Comparison of ENCODE assay signal across 11 cellular contexts in the genomic region with DNA sequence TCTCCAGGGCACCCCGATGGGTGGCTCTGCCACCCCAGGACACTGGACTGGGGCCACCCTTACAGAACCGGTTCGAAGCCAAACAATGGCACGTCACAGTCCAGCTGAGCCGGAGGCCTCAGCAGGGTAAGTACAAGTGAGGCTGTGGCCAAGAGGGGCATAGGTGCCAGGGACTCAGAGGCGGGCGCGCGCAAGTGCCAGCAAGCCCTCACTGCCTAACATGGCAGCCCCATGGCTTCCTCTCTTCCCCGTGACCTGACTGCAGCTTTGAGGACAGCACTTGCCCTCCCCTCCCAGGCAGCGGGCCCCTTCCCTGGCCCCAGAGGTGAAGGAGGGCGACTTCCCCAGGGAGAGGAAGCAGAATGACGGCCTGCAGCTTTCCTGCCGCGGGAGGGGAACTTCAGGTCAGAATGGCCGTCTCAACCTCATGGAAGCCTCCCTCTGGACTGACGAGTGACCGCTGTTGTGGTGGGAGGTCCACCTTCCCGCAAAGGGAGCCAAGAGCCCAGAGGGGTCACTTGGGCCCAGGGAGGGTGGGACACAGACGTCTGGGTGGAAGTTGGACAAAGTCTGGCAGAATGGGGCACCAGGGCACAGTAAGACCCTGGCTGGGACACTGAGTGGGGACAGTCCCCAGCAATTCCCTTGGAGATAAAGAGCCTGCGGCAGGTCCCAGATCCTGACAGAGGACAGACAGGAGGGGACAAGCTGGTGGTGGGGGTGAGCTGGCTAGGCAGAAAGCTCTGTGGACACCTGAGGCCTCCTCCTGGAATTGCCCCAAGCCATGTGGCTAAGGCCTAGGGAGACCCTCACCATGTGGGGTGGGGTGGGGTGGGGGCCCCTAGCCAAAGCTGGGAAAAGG. TPM values are rescaled to one million over a fixed set of nuclear protein-coding genes. Genes with fewer than 3 reads are reported as not detected.
DNase-seq lines count a peak whose midpoint lies in the region; ATAC-seq and TF ChIP-seq lines count a peak whose summit lies in the region.
"Had no signal": no experiment of that assay in that cellular context is flagged by ENCODE, and none has a peak within 500 bp of the region (broad histone marks: within the 10 kb centered on the region; RNA-seq: fewer than 3 reads in every experiment).

No MANE protein-coding gene starts in this region.

- H3K4me3 ChIP-seq in Peyer's patch (no peak overlapping the region), esophagus (ENCODE audit: low read depth in 1 of 2, low read length in 2 of 2) (peak overlapping the region in 1 of 2 donors; percentile 26)
- H3K4me3 ChIP-seq: PC-9 had no signal

- 60 to 65% methylated on average over 21 of the region's 21 CpGs for WGBS in esophagus, 2 donors

- no peaks in the 10 kb centered on the region for H3K36me3 Mint-ChIP-seq in CD4-positive, alpha-beta T cell (ENCODE audit: low read depth)
- no peaks in the 10 kb centered on the region for H3K36me3 Mint-ChIP-seq in osteocyte (ENCODE audit: unreplicated experiment)

- no peak for DNase-seq in CD4-positive, alpha-beta T cell
- DNase-seq in Peyer's patch (no peak), osteocyte (ENCODE audit: extremely low spot score, unreplicated experiment) (no peak), omental fat pad (ENCODE audit: low spot score) (no peak), SIG-M5 treated with dmso at 0.1 percent for 504 hours (lab: John Stamatoyannopoulos, UW; ENCODE audit: unreplicated experiment) (no peak), SHP77 (lab: John Stamatoyannopoulos, UW) (no peak)
- no peak for DNase-seq in stimulated activated naive CD4-positive, alpha-beta T cell (lab: John Stamatoyannopoulos, UW)
- DNase-seq: DMS153, MM.1S, PC-9 had no signal

- CTCF ChIA-PET in CD4-positive, alpha-beta T cell (lab: Charles Lee) = interaction anchor here (0.6 to 1.2 kb wide), 2 partner anchors 9 to 51 kb away, joined by 3 read pairs; no protein-coding TSS in a partner anchor

- intact Hi-C loops in CD4-positive, alpha-beta T cell (cut with DNase I, micrococcal nuclease) = no loop called here

- H3K27me3 ChIP-seq in CD4-positive, alpha-beta T cell (ENCODE audit: control insufficient read depth, insufficient read depth, low read length) = no peaks in the 10 kb centered on the region
- H3K27me3 ChIP-seq in Peyer's patch (no peaks in the 10 kb centered on the region), esophagus (ENCODE audit: control insufficient read depth in 1 of 2, insufficient read depth in 2 of 2, low read length in 2 of 2) (no peaks in the 10 kb centered on the region)

- POLR2A ChIA-PET in CD4-positive, alpha-beta T cell (lab: Charles Lee) = interaction anchor here (0.9 to 3.8 kb wide), 7 partner anchors 9 to 62 kb away, joined by 3 to 74 read pairs (median 5); a partner anchor contains a TSS

- no peak overlapping the region for H3K4me3 Mint-ChIP-seq in CD4-positive, alpha-beta T cell
- no peak overlapping the region for H3K4me3 Mint-ChIP-seq in osteocyte (ENCODE audit: unreplicated experiment)

- TF ChIP-seq POLR2A in Peyer's patch (IDR thresholded peaks at IDR 0.05) = no peak

- no peaks in the 10 kb centered on the region for H3K9me3 Mint-ChIP-seq in CD4-positive, alpha-beta T cell
- H3K9me3 Mint-ChIP-seq in osteocyte (ENCODE audit: unreplicated experiment) = no peaks in the 10 kb centered on the region

- ATAC-seq in CD4-positive, alpha-beta T cell (ENCODE audit: poor library complexity) = no peak
- ATAC-seq in omental fat pad (ENCODE audit: low FRiP score) = no peak

- H3K4me1 ChIP-seq in Peyer's patch (peaks cover 0 to 62% (median 4%) of the 10 kb centered on the region in 4 donors), esophagus (ENCODE audit: control insufficient read depth in 2 of 2, insufficient read depth in 2 of 2, low read length in 1 of 2) (peaks cover 20 to 37% of the 10 kb centered on the region in 2 donors)

- H3K36me3 ChIP-seq in Peyer's patch (no peaks in the 10 kb centered on the region), esophagus (ENCODE audit: control insufficient read depth in 2 of 2, insufficient read depth in 2 of 2, low read length in 1 of 2) (no peaks in the 10 kb centered on the region)

- no peak for TF ChIP-seq CTCF in CD4-positive, alpha-beta T cell (IDR thresholded peaks at IDR 0.05)
- no peak for TF ChIP-seq CTCF in Peyer's patch (IDR thresholded peaks at IDR 0.05)
- TF ChIP-seq CTCF in osteocyte (IDR thresholded peaks at IDR 0.05) = no peak
- no peak for TF ChIP-seq CTCF in omental fat pad (IDR thresholded peaks at IDR 0.05)

- peaks cover 48% of the 10 kb centered on the region for H3K4me1 Mint-ChIP-seq in CD4-positive, alpha-beta T cell (ENCODE audit: low read depth)
- H3K4me1 Mint-ChIP-seq in osteocyte (ENCODE audit: unreplicated experiment) = peaks cover 19% of the 10 kb centered on the region

- peak overlapping the region; percentile 52 for H3K27ac ChIP-seq in CD4-positive, alpha-beta T cell (ENCODE audit: low read depth, low read length)
- peak overlapping the region in 3 of 4 donors; percentile 77 to 95 (median 92) for H3K27ac ChIP-seq in Peyer's patch
- H3K27ac ChIP-seq in esophagus (ENCODE audit: low read depth in 2 of 2, low read length in 1 of 2) = peak overlapping the region; percentile 92 to 97
- H3K27ac ChIP-seq: PC-9 had no signal

- H3K9me3 ChIP-seq in CD4-positive, alpha-beta T cell (ENCODE audit: control insufficient read depth, low read length) = no peaks in the 10 kb centered on the region
- H3K9me3 ChIP-seq in Peyer's patch (no peaks in the 10 kb centered on the region), esophagus (ENCODE audit: control insufficient read depth in 2 of 2, insufficient read depth in 1 of 2, low read depth in 1 of 2, low read length in 1 of 2) (no peaks in the 10 kb centered on the region)

- peak overlapping the region; percentile 93 for H3K27ac Mint-ChIP-seq in CD4-positive, alpha-beta T cell
- H3K27ac Mint-ChIP-seq in osteocyte (ENCODE audit: unreplicated experiment) = peak overlapping the region; percentile 62

- no peaks in the 10 kb centered on the region for H3K27me3 Mint-ChIP-seq in CD4-positive, alpha-beta T cell
- H3K27me3 Mint-ChIP-seq in osteocyte (ENCODE audit: unreplicated experiment) = no peaks in the 10 kb centered on the region

RNA-seq across cellular contexts. Expression of a gene that starts 52.1 kb away (rescaled TPM):
- total RNA-seq in CD4-positive, alpha-beta T cell = 100 to 1,000 TPM; 419 to 449 TPM
- 100 to 1,000 TPM in 1 of 4 donors, 10 to 100 TPM in 3; 38.0 to 101 (median 60.6) TPM for total RNA-seq in Peyer's patch
- 10 to 100 TPM; 32.7 to 52.9 TPM for polyA plus RNA-seq in esophagus
- 34.2 and 40.1 TPM in 2 replicates for total RNA-seq in osteocyte
- total RNA-seq in omental fat pad = 10 to 100 TPM; 28.8 to 79.7 (median 37.0) TPM

Comparison
In these comparisons a context has a peak if more than half of its experiments do, and no peak if none do; other contexts are left out.
1. RNA of a gene that starts 52.1 kb away (total RNA-seq): 419 to 449 TPM in CD4-positive, alpha-beta T cell; 38.0 to 101 TPM in Peyer's patch, 28.8 to 79.7 TPM in omental fat pad and 34.2 to 40.1 TPM in osteocyte; every median in the first group is over 4 times any median in the second.
2. Peak in every context shown above with its lines, with median percentiles within 50 percentile points of each other: H3K27ac ChIP-seq.